1 cellular context compared by ENCODE assay signal in the genomic region with DNA sequence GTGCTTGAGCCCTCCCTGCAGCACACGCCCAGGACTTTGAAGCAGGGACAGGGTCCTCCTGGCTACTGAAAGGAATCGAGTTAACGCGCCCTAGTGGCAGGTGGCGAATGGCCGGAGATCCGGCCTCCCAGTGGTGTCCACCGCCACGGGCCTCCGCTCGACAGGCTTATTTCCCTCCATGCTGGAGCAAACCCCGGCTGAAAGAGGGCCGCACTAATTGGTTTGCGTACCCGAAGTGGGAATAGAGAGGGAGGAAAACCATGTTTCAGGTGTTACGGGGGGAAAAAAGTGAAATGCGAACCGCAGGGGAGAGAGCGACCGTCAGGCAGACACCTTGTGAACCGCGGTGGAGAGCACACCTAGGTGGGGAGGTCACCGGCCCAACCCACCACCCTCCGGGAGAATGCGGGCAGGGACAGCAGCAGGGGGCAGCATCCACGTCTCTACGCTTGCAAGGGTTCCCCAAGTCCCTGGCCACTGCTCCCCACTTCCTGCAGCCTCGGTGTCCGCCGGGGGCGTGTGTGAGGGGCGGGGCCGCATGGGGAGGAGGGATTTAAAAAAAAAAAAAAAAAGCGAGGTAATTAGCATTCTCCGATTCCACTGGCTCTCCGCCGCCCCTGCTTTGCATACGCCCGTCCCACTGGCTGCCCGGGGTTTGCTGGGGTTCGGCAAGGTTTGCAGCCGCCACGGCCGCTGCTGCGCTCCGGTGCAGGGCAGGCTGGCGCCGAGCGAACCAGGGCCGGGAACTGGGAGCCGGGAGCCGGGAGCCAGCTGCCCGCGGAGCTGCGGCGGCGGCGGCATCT.
TF ChIP-seq lines count a peak whose summit lies in the region.

No MANE protein-coding gene starts in this region.

TF ChIP-seq in HepG2, 621 proteins besides CTCF, POLR2A, EP300 and RAD21 (continued from another document):
- TF ChIP-seq HOXA9 (CRISPR knock-in tag; IDR thresholded peaks at IDR 0.05; ENCODE audit: borderline replicate concordance) (0 out of 2 replicates have a peak, but pooled peaks have one; percentile 43), ZNF3 (CRISPR knock-in tag; IDR thresholded peaks at IDR 0.05) (no peak), ZNF800 (CRISPR knock-in tag; IDR thresholded peaks at IDR 0.05) (peak; percentile 81), ZNF451 (CRISPR knock-in tag; IDR thresholded peaks at IDR 0.05) (no peak), ZNF703 (CRISPR knock-in tag; IDR thresholded peaks at IDR 0.05; ENCODE audit: borderline replicate concordance) (no peak), PCBP2 (optimal IDR thresholded peaks at IDR 0.05; ENCODE audit: low read depth, low read length, poor library complexity, severe bottlenecking) (no peak), GLMP (CRISPR knock-in tag; IDR thresholded peaks at IDR 0.05; ENCODE audit: borderline replicate concordance) (no peak), NKX3-1 (CRISPR knock-in tag; IDR thresholded peaks at IDR 0.05) (no peak), ZSCAN31 (CRISPR knock-in tag; IDR thresholded peaks at IDR 0.05; ENCODE audit: low read depth) (0 out of 2 replicates have a peak, but pooled peaks have one; percentile 36), FIP1L1 (IDR thresholded peaks at IDR 0.05; ENCODE audit: borderline replicate concordance, insufficient read depth, low read depth, low read length) (no peak), ZNF580 (CRISPR knock-in tag; IDR thresholded peaks at IDR 0.05; ENCODE audit: borderline replicate concordance, low read depth) (0 out of 2 replicates have a peak, but pooled peaks have one; percentile 32), CBX5 (CRISPR knock-in tag; IDR thresholded peaks at IDR 0.05; ENCODE audit: borderline replicate concordance) (0 out of 2 replicates have a peak, but pooled peaks have one; percentile 12)
